In genomic region chr15:71237456-71238188, GRCh38 we compare ENCODE assay signal across 10 cellular contexts.
DNase-seq lines count a peak whose midpoint lies in the region; ATAC-seq and TF ChIP-seq lines count a peak whose summit lies in the region.
"Had no signal": no experiment of that assay in that cellular context is flagged by ENCODE, and none has a peak within 500 bp of the region (broad histone marks: within the 10 kb centered on the region; RNA-seq: fewer than 3 reads in every experiment).

No MANE protein-coding gene starts in this region.

- H3K27ac ChIP-seq in GM23248 (peak overlapping the region; percentile 82), RWPE1 (peak overlapping the region; percentile 68), ovary (no peak overlapping the region), GM23338 (ENCODE audit: low read depth) (no peak overlapping the region)
- H3K27ac ChIP-seq: gastroesophageal sphincter had no signal

- no peak overlapping the region for H3K4me3 ChIP-seq in GM23248
- H3K4me3 ChIP-seq in foreskin fibroblast (ENCODE audit: low read depth in 1 of 2, low read length in 2 of 2): no peak overlapping the region
- H3K4me3 ChIP-seq in ovary: no peak overlapping the region
- H3K4me3 ChIP-seq in GM23338: no peak overlapping the region
- H3K4me3 ChIP-seq: gastroesophageal sphincter had no signal

- no peak overlapping the region for H2AFZ ChIP-seq in GM23248
- H2AFZ ChIP-seq in GM23338: no peak overlapping the region

- H3K4me3 Mint-ChIP-seq in GM23338: no peak overlapping the region

- POLR2A ChIA-PET in RWPE1 (lab: Yijun Ruan, JAX; ENCODE audit: low non-redundant PET): no interaction called here

- no peak for TF ChIP-seq EP300 in ovary (IDR thresholded peaks at IDR 0.05)

- ATAC-seq in GM23338: no peak
- ATAC-seq: gastroesophageal sphincter had no signal

- H3K9ac ChIP-seq in GM23248: peak overlapping the region; percentile 23; the same call in 1 of the 2 replicates

- no peak for TF ChIP-seq CTCF in RWPE1 (conservative IDR thresholded peaks at IDR 0.05; ENCODE audit: low read depth)
- TF ChIP-seq CTCF in foreskin fibroblast (IDR thresholded peaks at IDR 0.05; ENCODE audit: low read depth, low read length): no peak
- TF ChIP-seq CTCF in ovary (IDR thresholded peaks at IDR 0.05): no peak
- no peak for TF ChIP-seq CTCF in GM23338 (conservative IDR thresholded peaks at IDR 0.05; ENCODE audit: low read depth in 2 of 2)

- H3K9me2 ChIP-seq in GM23248 (ENCODE audit: insufficient read depth): peaks cover 3% of the 10 kb centered on the region; the same call in 1 of the 2 replicates
- H3K9me2 ChIP-seq in GM23338 (ENCODE audit: insufficient read depth): peaks cover 21% of the 10 kb centered on the region; the same call in 1 of the 2 replicates

- H3K4me2 ChIP-seq in GM23248 (ENCODE audit: unreplicated experiment) (peak overlapping the region; percentile 47), GM23338 (no peak overlapping the region)

- peaks cover 13% of the 10 kb centered on the region for H3K4me1 Mint-ChIP-seq in GM23338

- 46 to 48% methylated on average over 11 of the region's 11 CpGs for WGBS in GM23248 (ENCODE audit: low coverage in 1 of 2, low lambda C conversion rate in 2 of 2, missing lambda C conversion rate in 2 of 2), 2 experiments
- 61 to 65% (median 64%) methylated on average over 11 of the region's 11 CpGs for WGBS in ovary, 3 donors

- H3K9me3 ChIP-seq in GM23248 (ENCODE audit: low read depth) (no peaks in the 10 kb centered on the region), ovary (no peaks in the 10 kb centered on the region)
- H3K9me3 ChIP-seq: gastroesophageal sphincter had no signal

- H3K36me3 Mint-ChIP-seq in GM23338 (ENCODE audit: low read depth): no peaks in the 10 kb centered on the region; the same call in 2 of the 3 replicates

- H3K79me2 ChIP-seq in GM23248 (ENCODE audit: insufficient read depth) (no peaks in the 10 kb centered on the region), GM23338 (replicated peaks; ENCODE audit: insufficient read depth) (no peaks in the 10 kb centered on the region)

- H3F3A ChIP-seq in GM23248 (ENCODE audit: insufficient read depth): peaks cover 18% of the 10 kb centered on the region
- no peaks in the 10 kb centered on the region for H3F3A ChIP-seq in GM23338 (replicated peaks; ENCODE audit: low read depth)

- H3K27me3 ChIP-seq in GM23248 (replicated peaks; ENCODE audit: insufficient read depth): no peaks in the 10 kb centered on the region
- no peaks in the 10 kb centered on the region for H3K27me3 ChIP-seq in ovary
- no peaks in the 10 kb centered on the region for H3K27me3 ChIP-seq in GM23338 (ENCODE audit: insufficient read depth)
- H3K27me3 ChIP-seq: gastroesophageal sphincter had no signal

- CTCF ChIA-PET in RWPE1 (lab: Yijun Ruan, JAX): interaction anchor here (0.9 kb wide), 1 partner anchor 203 kb away, joined by 4 read pairs; no protein-coding TSS in a partner anchor

- H3K27me3 Mint-ChIP-seq in GM23338 (ENCODE audit: insufficient read depth, low read depth, poor library complexity): peaks cover 10% of the 10 kb centered on the region

- TF ChIP-seq POLR2A in ovary (IDR thresholded peaks at IDR 0.05): no peak

- intact Hi-C loops in ovary (cut with DNase I): no loop called here

- no peaks in the 10 kb centered on the region for H4K20me1 ChIP-seq in GM23248 (ENCODE audit: insufficient read depth)
- no peaks in the 10 kb centered on the region for H4K20me1 ChIP-seq in GM23338 (replicated peaks; ENCODE audit: insufficient read depth)

- no peaks in the 10 kb centered on the region; the same call in 2 of the 3 replicates for H3K9me3 Mint-ChIP-seq in GM23338

- peak; percentile 100 for DNase-seq in GM23248
- peak; percentile 98 for DNase-seq in RWPE1 (ENCODE audit: low spot score)
- peak; percentile 92 for DNase-seq in foreskin fibroblast
- peak in 4 of 5 donors; percentile 25 to 65 (median 35) for DNase-seq in ovary
- DNase-seq in GM23338 (ENCODE audit: low spot score): no peak
- DNase-seq in activated CD4-positive, alpha-beta T cell treated with anti-CD3 and anti-CD28 coated beads, Interleukin-2, amount 50 U/mL, for 1 hour: no peak
- DNase-seq in NCI-H2196 (lab: John Stamatoyannopoulos, UW; ENCODE audit: unreplicated experiment): no peak
- no peak for DNase-seq in UCSD-AML1 (lab: John Stamatoyannopoulos, UW; ENCODE audit: unreplicated experiment)
- DNase-seq: activated CD8-positive, alpha-beta memory T cell treated with anti-CD3 and anti-CD28 coated beads, Interleukin-2, amount 50 U/mL, for 48 hours had no signal

- peaks cover 6% of the 10 kb centered on the region; the same call in 1 of the 2 replicates for H3K36me3 ChIP-seq in GM23248 (ENCODE audit: low read depth)
- no peaks in the 10 kb centered on the region for H3K36me3 ChIP-seq in ovary
- H3K36me3 ChIP-seq in GM23338 (ENCODE audit: insufficient read depth): no peaks in the 10 kb centered on the region
- H3K36me3 ChIP-seq: gastroesophageal sphincter had no signal

- in situ Hi-C loops in GM23248 (cut with MboI): no loop called here

- H3K27ac Mint-ChIP-seq in GM23338: no peak overlapping the region

- H3K4me1 ChIP-seq in GM23248 (ENCODE audit: insufficient read depth) (peaks cover 20% of the 10 kb centered on the region), ovary (ENCODE audit: insufficient read depth) (peaks cover 2% of the 10 kb centered on the region), GM23338 (ENCODE audit: insufficient read depth) (peaks cover 15% of the 10 kb centered on the region; the same call in 1 of the 2 replicates)
- H3K4me1 ChIP-seq: gastroesophageal sphincter had no signal

TF ChIP-seq in GM23338, 12 proteins besides CTCF, POLR2A, EP300 and RAD21:
- TF ChIP-seq POLR2AphosphoS5 (IDR thresholded peaks at IDR 0.05; ENCODE audit: low read depth) (no peak), ZNF331 (CRISPR knock-in tag; IDR thresholded peaks at IDR 0.05; ENCODE audit: low read depth) (no peak), JUNB (IDR thresholded peaks at IDR 0.05; ENCODE audit: unreplicated experiment) (no peak), EZH2 (IDR thresholded peaks at IDR 0.05; ENCODE audit: low read depth, unreplicated experiment) (no peak), EZH2phosphoT487 (IDR thresholded peaks at IDR 0.05; ENCODE audit: unreplicated experiment) (no peak), ETS1 (IDR thresholded peaks at IDR 0.05) (no peak), STAT1 (IDR thresholded peaks at IDR 0.05; ENCODE audit: unreplicated experiment) (no peak), REST (IDR thresholded peaks at IDR 0.05; ENCODE audit: unreplicated experiment) (no peak), ZNF114 (CRISPR knock-in tag; IDR thresholded peaks at IDR 0.05) (no peak), CREB1 (CRISPR knock-in tag; IDR thresholded peaks at IDR 0.05; ENCODE audit: low read depth) (no peak)

Comparison
In these comparisons a context has a peak if more than half of its experiments do, and no peak if none do; other contexts are left out.
1. DNase-seq: peak in GM23248 (single experiment), RWPE1 (single experiment), foreskin fibroblast (2 of 2) and ovary (4 of 5); none in GM23338 (single experiment), activated CD4-positive, alpha-beta T cell treated with anti-CD3 and anti-CD28 coated beads, Interleukin-2, amount 50 U/mL, for 1 hour (single experiment), NCI-H2196 (single experiment) and UCSD-AML1 (single experiment).
2. H3K27ac ChIP-seq: peak in GM23248 (single experiment) and RWPE1 (single experiment); none in ovary (0 of 2) and GM23338 (single experiment).